In genomic region chr11:12863605-12864121, GRCh38 we compare ENCODE assay signal across 12 cellular contexts.
A peak's percentile ranks its signal among the peaks of the same experiment; 100 is the strongest.
DNase-seq lines count a peak whose midpoint lies in the region; ATAC-seq and TF ChIP-seq lines count a peak whose summit lies in the region.
"Had no signal": no experiment of that assay in that cellular context is flagged by ENCODE, and none has a peak within 500 bp of the region (broad histone marks: within the 10 kb centered on the region; RNA-seq: fewer than 3 reads in every experiment).

No MANE protein-coding gene starts in this region.

- H3K9me3 ChIP-seq in Caco-2, result no peaks in the 10 kb centered on the region
- no peaks in the 10 kb centered on the region for H3K9me3 ChIP-seq in ovary
- H3K9me3 ChIP-seq in OCI-LY7 (ENCODE audit: low read length), result no peaks in the 10 kb centered on the region
- H3K9me3 ChIP-seq: mucosa of descending colon had no signal

- CTCF ChIA-PET in Caco-2 (lab: Charles Lee) (no interaction called here), WTC11 (lab: Charles Lee) (interaction anchor here (0.8 to 1.6 kb wide), 5 partner anchors 15 to 532 kb away, joined by 3 to 7 read pairs (median 5); no protein-coding TSS in a partner anchor), OCI-LY7 (lab: Charles Lee; ENCODE audit: unreplicated experiment) (no interaction called here)

- DNase-seq in Caco-2, result no peak
- DNase-seq in WTC11 (ENCODE audit: low spot score), result no peak
- DNase-seq in hippocampal formation (lab: John Stamatoyannopoulos, UW), result peak; percentile 25 to 72
- DNase-seq in ovary, result peak in 2 of 5 donors; percentile 38 to 53
- no peak for DNase-seq in immature natural killer cell
- DNase-seq in OCI-LY7 (ENCODE audit: low spot score), result no peak
- no peak for DNase-seq in HK-2 (ENCODE audit: unreplicated experiment)
- DNase-seq: activated effector memory CD4-positive, alpha-beta T cell treated with Interleukin-2 at 50 U/mL for 16 hours; stimulated activated naive CD4-positive, alpha-beta T cell had no signal

- BruUV-seq in Caco-2 (replicated peaks; lab: Mats Ljungman, UMichigan), result no TSS peak
- no TSS peak for BruUV-seq in OCI-LY7 (replicated peaks; lab: Mats Ljungman, UMichigan)

- H3K36me3 ChIP-seq in Caco-2 (ENCODE audit: control insufficient read depth, insufficient read depth, low read length) (no peaks in the 10 kb centered on the region; the same call in 1 of the 2 replicates), ovary (no peaks in the 10 kb centered on the region), OCI-LY7 (ENCODE audit: insufficient read depth, low read length) (no peaks in the 10 kb centered on the region)

- H3K27me3 ChIP-seq in Caco-2 (replicated peaks; ENCODE audit: control insufficient read depth, insufficient read depth, low read length) (no peaks in the 10 kb centered on the region), ovary (no peaks in the 10 kb centered on the region)

- TF ChIP-seq CTCF in Caco-2 (IDR thresholded peaks at IDR 0.05; ENCODE audit: insufficient read depth in 1 of 2, low read depth in 1 of 2, low read length in 1 of 2, severe bottlenecking in 1 of 2, unreplicated experiment in 1 of 2) (no peak), WTC11 (IDR thresholded peaks at IDR 0.05) (no peak), ovary (IDR thresholded peaks at IDR 0.05) (no peak), OCI-LY7 (conservative IDR thresholded peaks at IDR 0.05; ENCODE audit: low read length) (no peak)

- WGBS in ovary, 3 donors, result 13 to 21% (median 17%) methylated on average over 9 of the region's 9 CpGs

- peaks cover 16% of the 10 kb centered on the region for H3K4me1 Mint-ChIP-seq in Caco-2 (ENCODE audit: low read depth, unreplicated experiment)
- peaks cover 95% of the 10 kb centered on the region for H3K4me1 Mint-ChIP-seq in WTC11
- H3K4me1 Mint-ChIP-seq in immature natural killer cell, result no peaks in the 10 kb centered on the region

- H3K27me3 Mint-ChIP-seq in Caco-2 (ENCODE audit: insufficient read depth, unreplicated experiment) (no peaks in the 10 kb centered on the region), WTC11 (ENCODE audit: low read depth) (no peaks in the 10 kb centered on the region), immature natural killer cell (ENCODE audit: low read depth in 3 of 3) (peaks cover 5 to 14% (median 13%) of the 10 kb centered on the region in 3 donors)

- H4K20me1 ChIP-seq in OCI-LY7 (ENCODE audit: insufficient read depth, low read length), result no peaks in the 10 kb centered on the region

- intact Hi-C loops in Caco-2 (cut with micrococcal nuclease; ENCODE audit: unreplicated experiment), result no loop called here
- intact Hi-C loops in ovary (cut with DNase I), result no loop called here
- intact Hi-C loops in OCI-LY7 (cut with micrococcal nuclease; ENCODE audit: unreplicated experiment), result no loop called here

- no peak overlapping the region for H2AFZ ChIP-seq in OCI-LY7 (ENCODE audit: low read length)

- no peak for TF ChIP-seq POLR2A in ovary (IDR thresholded peaks at IDR 0.05)

- ATAC-seq in WTC11 (no peak), GM19023 (IDR thresholded peaks at IDR 0.05; ENCODE audit: unreplicated experiment) (no peak)
- ATAC-seq: K562 had no signal

- H3K4me3 Mint-ChIP-seq in Caco-2 (ENCODE audit: unreplicated experiment) (no peak overlapping the region), WTC11 (peak overlapping the region; percentile 61), immature natural killer cell (no peak overlapping the region)

- H3K9me3 Mint-ChIP-seq in Caco-2 (ENCODE audit: unreplicated experiment) (no peaks in the 10 kb centered on the region), WTC11 (peaks cover 5% of the 10 kb centered on the region; the same call in 1 of the 2 replicates), immature natural killer cell (peaks cover 0 to 2% (median 0%) of the 10 kb centered on the region in 6 donors)

- no peaks in the 10 kb centered on the region for H3K79me2 ChIP-seq in OCI-LY7 (ENCODE audit: insufficient read depth, low read depth, low read length)

- peaks cover 40% of the 10 kb centered on the region for H3K36me3 Mint-ChIP-seq in Caco-2 (ENCODE audit: insufficient read depth, unreplicated experiment)
- no peaks in the 10 kb centered on the region for H3K36me3 Mint-ChIP-seq in WTC11
- H3K36me3 Mint-ChIP-seq in immature natural killer cell, result no peaks in the 10 kb centered on the region

- H3K9me2 ChIP-seq in OCI-LY7 (ENCODE audit: insufficient read depth, low read length), result no peaks in the 10 kb centered on the region

- POLR2A ChIA-PET in Caco-2 (lab: Charles Lee), result interaction anchor here (0.7 kb wide), 1 partner anchor 9 kb away, joined by 3 read pairs; no protein-coding TSS in a partner anchor
- POLR2A ChIA-PET in WTC11 (lab: Charles Lee), result interaction anchor here (0.5 to 2.7 kb wide), 12 partner anchors 8 to 487 kb away, joined by 3 to 17 read pairs (median 6); partner anchors contain the start of genes PARVA and TEAD1
- POLR2A ChIA-PET in OCI-LY7 (lab: Charles Lee), result interaction anchor here (0.6 to 0.7 kb wide), 2 partner anchors 29 to 170 kb away, joined by 3 to 4 read pairs; no protein-coding TSS in a partner anchor

- no peak for TF ChIP-seq EP300 in ovary (IDR thresholded peaks at IDR 0.05)

- H3K4me1 ChIP-seq in Caco-2, result no peaks in the 10 kb centered on the region
- peaks cover 8% of the 10 kb centered on the region for H3K4me1 ChIP-seq in ovary (ENCODE audit: insufficient read depth)
- peaks cover 5% of the 10 kb centered on the region for H3K4me1 ChIP-seq in OCI-LY7 (ENCODE audit: insufficient read depth, low read length, poor library complexity, severe bottlenecking)

- H3K27ac ChIP-seq in ovary (peak overlapping the region in 1 of 2 donors; percentile 66), OCI-LY7 (ENCODE audit: low read depth, low read length, poor library complexity, severe bottlenecking) (no peak overlapping the region)

- H3K4me3 ChIP-seq in Caco-2 (ENCODE audit: low read depth, low read length) (no peak overlapping the region), ovary (peak overlapping the region; percentile 3), OCI-LY7 (ENCODE audit: low read depth, low read length, poor library complexity, severe bottlenecking) (no peak overlapping the region)
- H3K4me3 ChIP-seq: K562, mucosa of descending colon had no signal

- no peak overlapping the region for H3K4me2 ChIP-seq in OCI-LY7 (ENCODE audit: low read length)

- H3K27ac Mint-ChIP-seq in Caco-2 (ENCODE audit: unreplicated experiment) (peak overlapping the region; percentile 24), WTC11 (peak overlapping the region; percentile 100), immature natural killer cell (no peak overlapping the region)

TF ChIP-seq in WTC11, 78 proteins besides CTCF, POLR2A, EP300 and RAD21 (continues in another document):
- TF ChIP-seq TP53 (CRISPR knock-in tag; IDR thresholded peaks at IDR 0.05) (no peak), NR1H2 (CRISPR knock-in tag; IDR thresholded peaks at IDR 0.05) (no peak), NFATC4 (CRISPR knock-in tag; IDR thresholded peaks at IDR 0.05) (no peak), ATF1 (CRISPR knock-in tag; IDR thresholded peaks at IDR 0.05) (no peak), JUN (CRISPR knock-in tag; IDR thresholded peaks at IDR 0.05) (no peak), NR3C1 (CRISPR knock-in tag; conservative IDR thresholded peaks at IDR 0.05; ENCODE audit: low read depth) (no peak), JAZF1 (CRISPR knock-in tag; IDR thresholded peaks at IDR 0.05) (no peak), ATF2 (CRISPR knock-in tag; IDR thresholded peaks at IDR 0.05; ENCODE audit: borderline replicate concordance, low read depth) (no peak), SP1 (CRISPR knock-in tag; conservative IDR thresholded peaks at IDR 0.05) (no peak), PREB (CRISPR knock-in tag; IDR thresholded peaks at IDR 0.05; ENCODE audit: borderline replicate concordance) (no peak), STAT6 (CRISPR knock-in tag; conservative IDR thresholded peaks at IDR 0.05; ENCODE audit: low read depth) (no peak), NR2C2 (CRISPR knock-in tag; IDR thresholded peaks at IDR 0.05) (no peak)

Comparison
In these comparisons a context has a peak if more than half of its experiments do, and no peak if none do; other contexts are left out.
1. DNase-seq: peak in hippocampal formation (2 of 2); none in Caco-2 (0 of 2), WTC11 (single experiment), immature natural killer cell (0 of 3), OCI-LY7 (single experiment) and HK-2 (single experiment).
2. H3K27ac Mint-ChIP-seq: peak in Caco-2 (single experiment) and WTC11 (single experiment); none in immature natural killer cell (0 of 6).